ENCODE assay signal across 22 cellular contexts in the genomic region with DNA sequence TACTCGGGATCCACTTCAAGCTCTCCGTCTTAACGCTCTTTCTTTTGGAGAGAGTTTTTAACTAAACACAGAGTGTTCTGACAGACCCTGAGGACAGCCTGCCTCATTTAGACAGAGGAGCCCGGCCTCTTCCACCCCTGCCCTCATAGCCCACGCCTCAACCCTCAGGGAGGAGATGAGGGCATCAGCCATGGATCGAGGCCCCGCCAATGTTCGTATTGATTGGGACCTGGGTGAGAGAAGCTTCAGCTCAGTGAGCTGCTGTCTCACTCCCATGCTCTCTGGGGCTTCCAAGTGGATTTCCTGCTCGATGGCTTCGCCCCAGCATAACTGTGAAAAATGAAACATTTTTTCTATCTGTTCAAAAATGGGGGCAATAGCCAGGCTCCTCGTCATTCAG.
"Had no signal": no experiment of that assay in that cellular context is flagged by ENCODE, and none has a peak within 500 bp of the region (broad histone marks: within the 10 kb centered on the region; RNA-seq: fewer than 3 reads in every experiment).

No MANE protein-coding gene starts in this region.

- H3K9me3 Mint-ChIP-seq: dendritic cell treated with granulocyte-macrophage colony-stimulating factor and Interleukin-4, amounts not matched to agents 40 ng/mL and 50 ng/mL, for 4 days; effector memory CD8-positive, alpha-beta T cell had no signal

- DNase-seq: colonic mucosa; cortex of kidney; dorsolateral prefrontal cortex; effector CD4-positive, alpha-beta T cell; effector CD8-positive, alpha-beta T cell; effector memory CD4-positive, alpha-beta T cell; effector memory CD8-positive, alpha-beta T cell; endodermal cell; erythroblast; esophagus squamous epithelium; foreskin fibroblast; foreskin keratinocyte; foreskin melanocyte; gastrocnemius medialis; glutamatergic neuron; head of caudate nucleus; heart left ventricle; heart right ventricle had no signal

- H3K27me3 Mint-ChIP-seq: dendritic cell treated with granulocyte-macrophage colony-stimulating factor and Interleukin-4, amounts not matched to agents 40 ng/mL and 50 ng/mL, for 4 days had no signal

- H3K9me3 ChIP-seq: colonic mucosa, esophagus squamous epithelium, gastrocnemius medialis, gastroesophageal sphincter, heart left ventricle had no signal

- H3K4me1 ChIP-seq: colonic mucosa, esophagus squamous epithelium, foreskin keratinocyte, gastrocnemius medialis, gastroesophageal sphincter, heart left ventricle had no signal

- H3K36me3 ChIP-seq: colonic mucosa, esophagus squamous epithelium, gastrocnemius medialis, gastroesophageal sphincter, heart left ventricle, heart right ventricle had no signal

- H3K4me3 ChIP-seq: colonic mucosa, coronary artery, dorsolateral prefrontal cortex, esophagus squamous epithelium, gastrocnemius medialis, gastroesophageal sphincter, heart left ventricle, heart right ventricle had no signal

- H3K27ac Mint-ChIP-seq: dendritic cell treated with granulocyte-macrophage colony-stimulating factor and Interleukin-4, amounts not matched to agents 40 ng/mL and 50 ng/mL, for 4 days; effector memory CD8-positive, alpha-beta T cell; endodermal cell had no signal

- H3K27ac ChIP-seq: colonic mucosa, coronary artery, dorsolateral prefrontal cortex, epithelial cell of prostate, esophagus squamous epithelium, foreskin keratinocyte, gastrocnemius medialis, gastroesophageal sphincter, heart left ventricle, heart right ventricle had no signal

- H3K4me3 Mint-ChIP-seq: dendritic cell treated with granulocyte-macrophage colony-stimulating factor and Interleukin-4, amounts not matched to agents 40 ng/mL and 50 ng/mL, for 4 days; effector memory CD8-positive, alpha-beta T cell; endodermal cell had no signal

- H3K27me3 ChIP-seq: colonic mucosa, esophagus squamous epithelium, foreskin keratinocyte, gastrocnemius medialis, gastroesophageal sphincter, heart left ventricle had no signal
